Comparison of ENCODE assay signal across 2 cellular contexts in the genomic region with DNA sequence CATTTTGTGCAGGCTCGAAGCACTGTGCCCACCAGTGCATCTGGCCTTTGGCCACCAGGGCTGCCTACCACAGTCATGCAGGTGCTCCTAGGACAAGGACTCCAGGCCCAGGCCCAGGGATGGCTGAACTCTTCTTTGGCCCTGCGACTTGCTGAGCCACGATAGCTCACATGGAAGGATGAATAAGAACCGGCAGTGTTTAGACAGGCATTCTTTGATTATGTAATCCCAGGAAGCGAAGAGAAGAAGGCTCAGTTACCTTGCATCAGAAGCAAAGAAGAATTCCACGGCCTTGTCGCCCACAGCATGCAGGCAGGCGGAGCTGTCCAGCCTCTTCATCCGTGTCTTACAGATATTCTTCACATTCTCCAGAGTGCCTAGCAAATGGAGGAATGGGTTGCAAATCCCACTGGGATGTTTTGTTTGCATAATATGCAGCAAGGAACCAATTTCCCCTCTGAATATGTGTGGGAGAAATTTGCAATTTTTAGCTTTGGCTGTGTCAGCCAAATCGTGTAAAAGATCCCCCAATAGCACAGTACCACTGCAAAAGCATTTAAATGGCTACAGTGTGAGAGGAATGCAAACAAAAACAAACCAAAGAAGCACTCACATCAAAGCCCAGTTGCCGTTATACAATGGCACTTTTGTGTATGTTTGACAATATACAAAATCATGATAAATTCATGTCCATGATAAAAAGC.
TF ChIP-seq lines count a peak whose summit lies in the region.

No MANE protein-coding gene starts in this region.

TF ChIP-seq in SK-N-SH, 30 proteins besides CTCF, POLR2A, EP300 and RAD21:
- TF ChIP-seq CHD2 (IDR thresholded peaks at IDR 0.05; ENCODE audit: low read length, partially characterized antibody), result no peak
- TF ChIP-seq, protein P1, sequence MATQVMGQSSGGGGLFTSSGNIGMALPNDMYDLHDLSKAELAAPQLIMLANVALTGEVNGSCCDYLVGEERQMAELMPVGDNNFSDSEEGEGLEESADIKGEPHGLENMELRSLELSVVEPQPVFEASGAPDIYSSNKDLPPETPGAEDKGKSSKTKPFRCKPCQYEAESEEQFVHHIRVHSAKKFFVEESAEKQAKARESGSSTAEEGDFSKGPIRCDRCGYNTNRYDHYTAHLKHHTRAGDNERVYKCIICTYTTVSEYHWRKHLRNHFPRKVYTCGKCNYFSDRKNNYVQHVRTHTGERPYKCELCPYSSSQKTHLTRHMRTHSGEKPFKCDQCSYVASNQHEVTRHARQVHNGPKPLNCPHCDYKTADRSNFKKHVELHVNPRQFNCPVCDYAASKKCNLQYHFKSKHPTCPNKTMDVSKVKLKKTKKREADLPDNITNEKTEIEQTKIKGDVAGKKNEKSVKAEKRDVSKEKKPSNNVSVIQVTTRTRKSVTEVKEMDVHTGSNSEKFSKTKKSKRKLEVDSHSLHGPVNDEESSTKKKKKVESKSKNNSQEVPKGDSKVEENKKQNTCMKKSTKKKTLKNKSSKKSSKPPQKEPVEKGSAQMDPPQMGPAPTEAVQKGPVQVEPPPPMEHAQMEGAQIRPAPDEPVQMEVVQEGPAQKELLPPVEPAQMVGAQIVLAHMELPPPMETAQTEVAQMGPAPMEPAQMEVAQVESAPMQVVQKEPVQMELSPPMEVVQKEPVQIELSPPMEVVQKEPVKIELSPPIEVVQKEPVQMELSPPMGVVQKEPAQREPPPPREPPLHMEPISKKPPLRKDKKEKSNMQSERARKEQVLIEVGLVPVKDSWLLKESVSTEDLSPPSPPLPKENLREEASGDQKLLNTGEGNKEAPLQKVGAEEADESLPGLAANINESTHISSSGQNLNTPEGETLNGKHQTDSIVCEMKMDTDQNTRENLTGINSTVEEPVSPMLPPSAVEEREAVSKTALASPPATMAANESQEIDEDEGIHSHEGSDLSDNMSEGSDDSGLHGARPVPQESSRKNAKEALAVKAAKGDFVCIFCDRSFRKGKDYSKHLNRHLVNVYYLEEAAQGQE (IDR thresholded peaks at IDR 0.05; ENCODE audit: low read depth, low read length), result 0 out of 2 replicates have a peak, but pooled peaks have one; percentile 48

TF ChIP-seq in SK-N-SH treated with all-trans-retinoic acid at 6 μM for 48 hours, 23 proteins besides CTCF, POLR2A, EP300 and RAD21:
- TF ChIP-seq, protein P2, sequence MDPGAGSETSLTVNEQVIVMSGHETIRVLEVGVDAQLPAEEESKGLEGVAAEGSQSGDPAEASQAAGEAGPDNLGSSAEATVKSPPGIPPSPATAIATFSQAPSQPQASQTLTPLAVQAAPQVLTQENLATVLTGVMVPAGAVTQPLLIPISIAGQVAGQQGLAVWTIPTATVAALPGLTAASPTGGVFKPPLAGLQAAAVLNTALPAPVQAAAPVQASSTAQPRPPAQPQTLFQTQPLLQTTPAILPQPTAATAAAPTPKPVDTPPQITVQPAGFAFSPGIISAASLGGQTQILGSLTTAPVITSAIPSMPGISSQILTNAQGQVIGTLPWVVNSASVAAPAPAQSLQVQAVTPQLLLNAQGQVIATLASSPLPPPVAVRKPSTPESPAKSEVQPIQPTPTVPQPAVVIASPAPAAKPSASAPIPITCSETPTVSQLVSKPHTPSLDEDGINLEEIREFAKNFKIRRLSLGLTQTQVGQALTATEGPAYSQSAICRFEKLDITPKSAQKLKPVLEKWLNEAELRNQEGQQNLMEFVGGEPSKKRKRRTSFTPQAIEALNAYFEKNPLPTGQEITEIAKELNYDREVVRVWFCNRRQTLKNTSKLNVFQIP (CRISPR knock-in tag; IDR thresholded peaks at IDR 0.05; ENCODE audit: borderline replicate concordance, low read depth), result no peak
- TF ChIP-seq PPARA (CRISPR knock-in tag; IDR thresholded peaks at IDR 0.05; ENCODE audit: borderline replicate concordance) (no peak), ARNTL (CRISPR knock-in tag; IDR thresholded peaks at IDR 0.05; ENCODE audit: borderline replicate concordance, low read depth) (no peak)
- TF ChIP-seq, protein P3, sequence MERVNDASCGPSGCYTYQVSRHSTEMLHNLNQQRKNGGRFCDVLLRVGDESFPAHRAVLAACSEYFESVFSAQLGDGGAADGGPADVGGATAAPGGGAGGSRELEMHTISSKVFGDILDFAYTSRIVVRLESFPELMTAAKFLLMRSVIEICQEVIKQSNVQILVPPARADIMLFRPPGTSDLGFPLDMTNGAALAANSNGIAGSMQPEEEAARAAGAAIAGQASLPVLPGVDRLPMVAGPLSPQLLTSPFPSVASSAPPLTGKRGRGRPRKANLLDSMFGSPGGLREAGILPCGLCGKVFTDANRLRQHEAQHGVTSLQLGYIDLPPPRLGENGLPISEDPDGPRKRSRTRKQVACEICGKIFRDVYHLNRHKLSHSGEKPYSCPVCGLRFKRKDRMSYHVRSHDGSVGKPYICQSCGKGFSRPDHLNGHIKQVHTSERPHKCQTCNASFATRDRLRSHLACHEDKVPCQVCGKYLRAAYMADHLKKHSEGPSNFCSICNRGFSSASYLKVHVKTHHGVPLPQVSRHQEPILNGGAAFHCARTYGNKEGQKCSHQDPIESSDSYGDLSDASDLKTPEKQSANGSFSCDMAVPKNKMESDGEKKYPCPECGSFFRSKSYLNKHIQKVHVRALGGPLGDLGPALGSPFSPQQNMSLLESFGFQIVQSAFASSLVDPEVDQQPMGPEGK (CRISPR knock-in tag; IDR thresholded peaks at IDR 0.05; ENCODE audit: borderline replicate concordance), result no peak
